9 cellular contexts compared by ENCODE assay signal in the genomic region with DNA sequence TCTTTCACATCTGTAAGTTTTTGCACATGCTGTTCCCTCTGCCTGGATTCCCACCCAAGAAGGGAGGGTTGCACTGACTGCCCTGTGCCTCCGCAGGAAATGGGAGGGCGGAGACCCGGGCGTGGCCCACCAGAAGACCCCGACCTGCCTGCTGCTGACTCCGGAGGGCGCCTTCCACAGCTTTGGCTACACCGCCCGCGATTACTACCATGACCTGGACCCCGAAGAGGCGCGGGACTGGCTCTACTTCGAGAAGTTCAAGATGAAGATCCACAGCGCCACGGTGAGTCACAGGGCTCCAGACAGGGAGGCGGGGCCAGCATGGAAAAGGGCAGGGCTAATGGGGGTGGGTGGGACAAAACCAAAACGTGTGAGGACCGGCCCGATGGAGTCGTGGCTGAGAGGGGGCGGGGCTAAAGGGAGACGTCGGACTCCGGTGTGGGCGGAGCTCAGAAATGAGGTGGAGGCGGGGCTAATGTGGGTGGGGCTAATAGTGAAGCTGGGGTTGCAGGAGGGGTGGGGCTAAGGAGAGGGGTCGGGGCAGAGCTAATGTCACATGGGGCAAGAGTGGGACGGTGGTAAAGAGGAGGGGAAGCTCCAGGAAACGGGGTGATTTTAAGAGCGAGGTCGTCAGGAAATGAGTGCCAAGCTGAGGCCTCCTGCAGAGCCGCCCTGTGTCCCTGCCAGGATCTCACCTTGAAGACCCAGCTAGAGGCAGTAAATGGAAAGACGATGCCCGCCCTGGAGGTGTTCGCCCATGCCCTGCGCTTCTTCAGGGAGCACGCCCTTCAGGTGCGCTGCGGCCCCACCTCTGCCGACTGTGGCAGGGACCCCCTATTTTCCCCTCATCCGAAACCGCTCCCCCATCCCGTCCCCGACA. TPM values are rescaled to one million over a fixed set of nuclear protein-coding genes. Genes with fewer than 3 reads are reported as not detected.
A peak's percentile ranks its signal among the peaks of the same experiment; 100 is the strongest.
DNase-seq lines count a peak whose midpoint lies in the region; ATAC-seq, FAIRE-seq and TF ChIP-seq lines count a peak whose summit lies in the region.
"Had no signal": no experiment of that assay in that cellular context is flagged by ENCODE, and none has a peak within 500 bp of the region (broad histone marks: within the 10 kb centered on the region; RNA-seq: fewer than 3 reads in every experiment).

No MANE protein-coding gene starts in this region.

- peak overlapping the region; percentile 73 for H3K4me3 Mint-ChIP-seq in T-helper 17 cell
- H3K4me3 Mint-ChIP-seq in astrocyte (ENCODE audit: unreplicated experiment): peak overlapping the region; percentile 74

- DNase-seq in AG20443 (ENCODE audit: low spot score) (peak; percentile 47), T-helper 17 cell (peak; percentile 49 to 82 (median 62)), astrocyte (ENCODE audit: low read depth) (peak; percentile 31), islet precursor cell (peak; percentile 93), NCI-H1694 treated with DMSO at 0.1 percent for 48 hours (lab: John Stamatoyannopoulos, UW) (no peak), esophagus muscularis mucosa (ENCODE audit: extremely low spot score) (no peak)
- peak; percentile 42 for DNase-seq in stimulated activated CD8-positive, alpha-beta memory T cell treated with anti-CD3 and anti-CD28 coated beads, Interleukin-15, amount 100 ng/mL, for 1 hour (ENCODE audit: low read depth)

- FAIRE-seq in astrocyte (lab: Jason Lieb, UNC): no peak

- TF ChIP-seq CTCF in astrocyte (IDR thresholded peaks at IDR 0.05; ENCODE audit: insufficient read depth, low read depth, low read length) (no peak), esophagus muscularis mucosa (IDR thresholded peaks at IDR 0.05) (no peak)

- peaks cover 48% of the 10 kb centered on the region for H3K27me3 ChIP-seq in HUES6 (ENCODE audit: control insufficient read depth, insufficient read depth, low read length)
- peaks cover 10% of the 10 kb centered on the region for H3K27me3 ChIP-seq in astrocyte (ENCODE audit: insufficient read depth, low read length)
- H3K27me3 ChIP-seq in esophagus muscularis mucosa: peaks cover 0 to 25% (median 0%) of the 10 kb centered on the region in 4 donors

- H3K27ac ChIP-seq in HUES6 (ENCODE audit: low read depth, low read length) (no peak overlapping the region; the same call in 1 of the 2 replicates), astrocyte (ENCODE audit: low read depth, low read length) (no peak overlapping the region), esophagus muscularis mucosa (replicated peaks in 1 of 4) (peak overlapping the region in 2 of 4 donors; percentile 20 to 36)

- H3K27me3 Mint-ChIP-seq in T-helper 17 cell (peaks cover 13% of the 10 kb centered on the region), astrocyte (ENCODE audit: low read depth, unreplicated experiment) (peaks cover 54% of the 10 kb centered on the region)

- no peaks in the 10 kb centered on the region for H3K36me3 Mint-ChIP-seq in T-helper 17 cell (ENCODE audit: low read depth)
- no peaks in the 10 kb centered on the region for H3K36me3 Mint-ChIP-seq in astrocyte (ENCODE audit: low read depth, unreplicated experiment)

- H3K4me3 ChIP-seq in HUES6 (ENCODE audit: low read depth, low read length) (peak overlapping the region; percentile 75), astrocyte (ENCODE audit: insufficient read depth, low read depth, low read length) (no peak overlapping the region), esophagus muscularis mucosa (peak overlapping the region in 1 of 4 donors; percentile 28)

- peak; percentile 80 for ATAC-seq in T-helper 17 cell

- peaks cover 3% of the 10 kb centered on the region for H3K9me3 Mint-ChIP-seq in astrocyte (ENCODE audit: unreplicated experiment)

- H2AFZ ChIP-seq in astrocyte (ENCODE audit: low read depth, low read length): peak overlapping the region; percentile 69

- 53% methylated on average over 38 of the region's 45 CpGs for WGBS in esophagus muscularis mucosa

- H3K27ac Mint-ChIP-seq in T-helper 17 cell (peak overlapping the region; percentile 84), astrocyte (ENCODE audit: unreplicated experiment) (no peak overlapping the region)

- no peaks in the 10 kb centered on the region for H3K79me2 ChIP-seq in astrocyte (ENCODE audit: insufficient read depth, low read length)

- intact Hi-C loops in esophagus muscularis mucosa (cut with DNase I): no loop called here

- H3K4me1 ChIP-seq in HUES6 (ENCODE audit: control insufficient read depth, insufficient read depth, low read length) (peaks cover 25% of the 10 kb centered on the region), astrocyte (ENCODE audit: insufficient read depth, low read length) (peaks cover 3% of the 10 kb centered on the region), esophagus muscularis mucosa (peaks cover 24 to 28% (median 25%) of the 10 kb centered on the region in 4 donors)

- no peak for TF ChIP-seq EP300 in esophagus muscularis mucosa (IDR thresholded peaks at IDR 0.05)

- H3K9ac ChIP-seq in HUES6 (ENCODE audit: low read length) (peak overlapping the region; percentile 58), astrocyte (ENCODE audit: low read length) (no peak overlapping the region)

- H3K9me3 ChIP-seq in HUES6 (ENCODE audit: control insufficient read depth, insufficient read depth, low read depth, low read length) (no peaks in the 10 kb centered on the region), T-helper 17 cell (ENCODE audit: control insufficient read depth, low read length, poor library complexity, severe bottlenecking) (no peaks in the 10 kb centered on the region), astrocyte (ENCODE audit: insufficient read depth, low read depth, low read length) (no peaks in the 10 kb centered on the region), esophagus muscularis mucosa (no peaks in the 10 kb centered on the region)

- no peak for TF ChIP-seq POLR2A in esophagus muscularis mucosa (IDR thresholded peaks at IDR 0.05; ENCODE audit: low read depth)

- H3K4me1 Mint-ChIP-seq in T-helper 17 cell: peaks cover 11% of the 10 kb centered on the region
- no peaks in the 10 kb centered on the region for H3K4me1 Mint-ChIP-seq in astrocyte (ENCODE audit: low read depth, unreplicated experiment)

- no peaks in the 10 kb centered on the region for H3K36me3 ChIP-seq in HUES6 (ENCODE audit: control insufficient read depth, insufficient read depth, low read length)
- H3K36me3 ChIP-seq in astrocyte (ENCODE audit: insufficient read depth, low read length): no peaks in the 10 kb centered on the region
- H3K36me3 ChIP-seq in esophagus muscularis mucosa: peaks cover 0 to 90% (median 18%) of the 10 kb centered on the region in 4 donors

- no peaks in the 10 kb centered on the region for H4K20me1 ChIP-seq in astrocyte (ENCODE audit: insufficient read depth, low read length)

- H3K4me2 ChIP-seq in astrocyte (ENCODE audit: low read length): peak overlapping the region; percentile 71

RNA-seq across cellular contexts. Expression of gene HSPA12B, which starts 12.6 kb away (rescaled TPM):
- not detected for total RNA-seq in T-helper 17 cell
- not detected in 2 replicates for total RNA-seq in astrocyte
- 10 to 100 TPM in 3 of 4 donors, 1 to 10 TPM in 1; 8.9 to 22.2 (median 16.4) TPM for total RNA-seq in esophagus muscularis mucosa
- total RNA-seq: epithelial cell of proximal tubule had no signal

RNA-seq across cellular contexts. Expression of gene ADISSP, which starts 22.5 kb away (rescaled TPM):
- total RNA-seq in T-helper 17 cell (10 to 100 TPM; 13.3 to 19.0 TPM), astrocyte (35.7 and 43.2 TPM in 2 replicates), esophagus muscularis mucosa (10 to 100 TPM; 56.5 to 96.1 (median 73.6) TPM)

RNA-seq across cellular contexts. Expression of gene SIGLEC1, which starts 32.6 kb away (rescaled TPM):
- total RNA-seq in T-helper 17 cell: under 1 TPM; 0.10 to 0.13 TPM
- not detected in 2 replicates for total RNA-seq in astrocyte
- total RNA-seq in esophagus muscularis mucosa: 10 to 100 TPM; 13.1 to 18.7 (median 13.8) TPM
- total RNA-seq: epithelial cell of proximal tubule had no signal

RNA-seq across cellular contexts. Expression of gene SPEF1, which starts 36.2 kb away (rescaled TPM):
- total RNA-seq in T-helper 17 cell: under 1 TPM in 1 of 2 donors, not detected in 1; 0.18 TPM
- total RNA-seq in astrocyte: 0.45 and 1.2 TPM in 2 replicates
- total RNA-seq in esophagus muscularis mucosa: under 1 TPM in 1 of 4 donors, not detected in 3; 0.50 TPM

RNA-seq across cellular contexts. Expression of gene CENPB, which starts 41.5 kb away (rescaled TPM):
- total RNA-seq in T-helper 17 cell (10 to 100 TPM; 36.9 to 40.2 TPM), astrocyte (37.0 and 39.1 TPM in 2 replicates), esophagus muscularis mucosa (100 to 1,000 TPM; 131 to 225 (median 199) TPM)

Comparison
In these comparisons a context has a peak if more than half of its experiments do, and no peak if none do; other contexts are left out.
1. DNase-seq: peak in AG20443 (single experiment), T-helper 17 cell (3 of 3), astrocyte (single experiment), islet precursor cell (single experiment) and stimulated activated CD8-positive, alpha-beta memory T cell treated with anti-CD3 and anti-CD28 coated beads, Interleukin-15, amount 100 ng/mL, for 1 hour (single experiment); none in NCI-H1694 treated with DMSO at 0.1 percent for 48 hours (single experiment) and esophagus muscularis mucosa (single experiment).
2. RNA of gene SIGLEC1, which starts 32.6 kb away (total RNA-seq): 13.1 to 18.7 TPM in esophagus muscularis mucosa; 0.10 to 0.13 TPM in T-helper 17 cell and not detected in astrocyte; every median in the first group is over 10 times any median in the second.